24 cellular contexts compared by ENCODE assay signal in the genomic region with DNA sequence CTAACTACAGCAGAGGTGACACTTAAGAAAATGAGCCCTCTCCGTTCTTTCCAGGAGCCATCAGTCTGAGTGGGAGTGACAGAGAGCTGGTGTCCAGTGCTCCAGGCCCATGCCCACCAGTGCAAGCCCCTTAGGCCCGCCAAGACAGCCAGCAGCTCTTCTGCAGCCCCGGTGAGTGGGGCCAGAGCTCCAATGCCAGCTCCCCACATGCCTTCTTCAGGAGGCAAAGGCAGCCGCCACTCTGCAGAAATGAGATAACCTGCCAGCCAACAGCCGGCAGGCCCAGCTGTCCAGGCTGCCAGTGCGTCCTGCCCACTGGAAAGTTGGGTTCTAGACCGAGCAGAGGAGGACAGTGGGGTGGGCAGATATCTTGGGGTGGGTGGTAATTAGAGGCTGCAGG. TPM values are rescaled to one million over a fixed set of nuclear protein-coding genes. Genes with fewer than 3 reads are reported as not detected.
DNase-seq lines count a peak whose midpoint lies in the region; ATAC-seq, FAIRE-seq and TF ChIP-seq lines count a peak whose summit lies in the region.
"Had no signal": no experiment of that assay in that cellular context is flagged by ENCODE, and none has a peak within 500 bp of the region (broad histone marks: within the 10 kb centered on the region; RNA-seq: fewer than 3 reads in every experiment).

No MANE protein-coding gene starts in this region.

- no peak overlapping the region for H2BK5ac ChIP-seq in mesenchymal stem cell (ENCODE audit: low read depth, low read length, poor library complexity, severe bottlenecking)

- ATAC-seq in WTC11 (no peak), aorta (ENCODE audit: low FRiP score) (no peak), GM21619 (IDR thresholded peaks at IDR 0.05; ENCODE audit: unreplicated experiment) (no peak)
- ATAC-seq: HepG2 had no signal

- TF ChIP-seq CTCF in WTC11 (IDR thresholded peaks at IDR 0.05) (no peak), kidney (IDR thresholded peaks at IDR 0.05; ENCODE audit: borderline replicate concordance, extremely low read depth, insufficient read depth) (no peak), MM.1S (IDR thresholded peaks at IDR 0.05; ENCODE audit: low read length) (no peak)

- H2AFZ ChIP-seq in MM.1S (ENCODE audit: low read length) (no peak overlapping the region), mesenchymal stem cell (ENCODE audit: low read depth, low read length) (no peak overlapping the region)

- H3K79me1 ChIP-seq in mesenchymal stem cell (replicated peaks; ENCODE audit: low read length, poor library complexity, severe bottlenecking) = no peaks in the 10 kb centered on the region

- no peaks in the 10 kb centered on the region for H3K9me3 Mint-ChIP-seq in WTC11
- H3K9me3 Mint-ChIP-seq: HFFc6 had no signal

- H3K4me1 ChIP-seq in kidney (ENCODE audit: control insufficient read depth in 1 of 2, insufficient read depth in 1 of 2, low read depth in 1 of 2, low read length in 2 of 2) (peaks cover 0 to 14% of the 10 kb centered on the region in 2 donors), aorta (ENCODE audit: control insufficient read depth in 1 of 2, insufficient read depth in 2 of 2, low read length in 2 of 2) (no peaks in the 10 kb centered on the region), MM.1S (ENCODE audit: low read length) (no peaks in the 10 kb centered on the region), mesenchymal stem cell (ENCODE audit: control insufficient read depth, insufficient read depth, low read depth, low read length) (peaks cover 28% of the 10 kb centered on the region)

- H3K27me3 ChIP-seq in aorta (ENCODE audit: control insufficient read depth in 1 of 2, insufficient read depth in 2 of 2, low read length in 1 of 2) (no peaks in the 10 kb centered on the region), MM.1S (replicated peaks; ENCODE audit: insufficient read depth, low read length) (peaks cover 87% of the 10 kb centered on the region), mesenchymal stem cell (ENCODE audit: control insufficient read depth in 1 of 2, insufficient read depth in 1 of 2, low read length in 2 of 2) (peaks cover 86 to 92% of the 10 kb centered on the region in 2 experiments)

- no peak overlapping the region for H3K9ac ChIP-seq in kidney (ENCODE audit: low read length in 2 of 2)
- no peak overlapping the region for H3K9ac ChIP-seq in MM.1S (ENCODE audit: low read length)
- no peak overlapping the region for H3K9ac ChIP-seq in mesenchymal stem cell (ENCODE audit: low read length)

- no peak overlapping the region for H2AK5ac ChIP-seq in mesenchymal stem cell (ENCODE audit: low read length, severe bottlenecking)

- 41% methylated on average over 7 of the region's 7 CpGs for WGBS in aorta, 2 donors
- WGBS in mesenchymal stem cell = 87% methylated on average over 7 of the region's 7 CpGs

- no peak overlapping the region for H2BK15ac ChIP-seq in mesenchymal stem cell (ENCODE audit: low read depth, poor library complexity, severe bottlenecking)

- H3K9me3 ChIP-seq in kidney (ENCODE audit: control insufficient read depth in 1 of 2, low read length in 2 of 2) (no peaks in the 10 kb centered on the region), aorta (ENCODE audit: control insufficient read depth, low read length) (no peaks in the 10 kb centered on the region), MM.1S (replicated peaks; ENCODE audit: insufficient read depth, low read length) (no peaks in the 10 kb centered on the region), mesenchymal stem cell (ENCODE audit: control insufficient read depth, low read length) (no peaks in the 10 kb centered on the region)
- H3K9me3 ChIP-seq: MG63 had no signal

- DNase-seq in NCI-H2171 treated with DMSO at 0.1 percent for 48 hours (lab: John Stamatoyannopoulos, UW) (peak; percentile 71), NCI-H2171 (lab: John Stamatoyannopoulos, UW) (no peak), WTC11 (ENCODE audit: low spot score) (no peak), kidney (peak; percentile 53), aorta (peak; percentile 33), MM.1S (no peak), mesenchymal stem cell (no peak)
- DNase-seq: AML-193; GDM1; HFFc6; MG63; NCI-H1048; NCI-H1417 treated with DMSO at 0.1 percent for 48 hours; NCI-H187 treated with DMSO at 0.1 percent for 48 hours; NCI-H226; NCI-H774; NK-92 treated with Interleukin-12 subunit alpha and Interleukin-12 subunit beta, amount 100 ng/mL, for 24 hours; Peyer's patch had no signal

- no peak overlapping the region for H3K18ac ChIP-seq in mesenchymal stem cell (ENCODE audit: low read depth in 1 of 2, low read length in 2 of 2)

- POLR2A ChIA-PET in WTC11 (lab: Charles Lee) = interaction anchor here (0.6 to 1.6 kb wide), 2 partner anchors 11 to 306 kb away, joined by 4 to 19 read pairs; no protein-coding TSS in a partner anchor

- H3K4me1 Mint-ChIP-seq in WTC11 = peaks cover 81% of the 10 kb centered on the region

- H3K9me2 ChIP-seq in MM.1S (replicated peaks; ENCODE audit: insufficient read depth, low read length) = no peaks in the 10 kb centered on the region

- H3K36me3 ChIP-seq in kidney (ENCODE audit: control insufficient read depth in 1 of 2, insufficient read depth in 2 of 2, low read length in 2 of 2) (no peaks in the 10 kb centered on the region), aorta (ENCODE audit: control insufficient read depth in 1 of 2, insufficient read depth in 2 of 2, low read length in 1 of 2) (no peaks in the 10 kb centered on the region), MM.1S (replicated peaks; ENCODE audit: insufficient read depth, low read length) (no peaks in the 10 kb centered on the region), mesenchymal stem cell (ENCODE audit: control insufficient read depth in 1 of 2, insufficient read depth in 2 of 2, low read depth in 1 of 2, low read length in 2 of 2) (no peaks in the 10 kb centered on the region)
- H3K36me3 ChIP-seq: MG63, Peyer's patch had no signal

- H3K4me2 ChIP-seq in MM.1S (ENCODE audit: low read depth, low read length) (no peak overlapping the region), mesenchymal stem cell (ENCODE audit: low read length, poor library complexity, severe bottlenecking) (no peak overlapping the region)

- no peak for FAIRE-seq in kidney (lab: Jason Lieb, UNC)
- FAIRE-seq: HepG2 had no signal

- peaks cover 25% of the 10 kb centered on the region for H3K27me3 Mint-ChIP-seq in WTC11 (ENCODE audit: low read depth)

- H4K91ac ChIP-seq in mesenchymal stem cell (ENCODE audit: low read length) = no peak overlapping the region

- H3K4me3 ChIP-seq in kidney (ENCODE audit: low read length in 2 of 2) (no peak overlapping the region), aorta (ENCODE audit: low read length in 2 of 2) (no peak overlapping the region), MM.1S (ENCODE audit: low read length) (no peak overlapping the region), mesenchymal stem cell (ENCODE audit: insufficient read depth in 1 of 2, low read depth in 1 of 2, low read length in 2 of 2) (no peak overlapping the region)
- H3K4me3 ChIP-seq: K562, MG63, Peyer's patch had no signal

- H2BK120ac ChIP-seq in mesenchymal stem cell (ENCODE audit: low read depth, low read length) = no peak overlapping the region

- H3F3A ChIP-seq in MM.1S (ENCODE audit: insufficient read depth, low read length) = no peaks in the 10 kb centered on the region

- no peak overlapping the region for H3K23ac ChIP-seq in mesenchymal stem cell (ENCODE audit: low read length in 2 of 2)

- H4K8ac ChIP-seq in mesenchymal stem cell (ENCODE audit: low read length) = no peak overlapping the region

- H2BK12ac ChIP-seq in mesenchymal stem cell (ENCODE audit: low read length in 2 of 2) = no peak overlapping the region

- no peaks in the 10 kb centered on the region for H3K36me3 Mint-ChIP-seq in WTC11

- H3K14ac ChIP-seq in mesenchymal stem cell (ENCODE audit: low read length in 2 of 2) = no peak overlapping the region

- H3K27ac Mint-ChIP-seq in WTC11 = no peak overlapping the region
- H3K27ac Mint-ChIP-seq: CD14-positive monocyte, HFFc6 had no signal

- no peak overlapping the region for H3K4ac ChIP-seq in mesenchymal stem cell (ENCODE audit: low read depth in 1 of 2, low read length in 2 of 2)

- no peaks in the 10 kb centered on the region for H3K79me2 ChIP-seq in MM.1S (ENCODE audit: low read length)

- CTCF ChIA-PET in WTC11 (lab: Charles Lee) = interaction anchor here (0.7 to 7.4 kb wide), 16 partner anchors 10 to 372 kb away, joined by 3 to 83 read pairs (median 4); no protein-coding TSS in a partner anchor

- peak overlapping the region; percentile 68; the same call in 1 of the 2 replicates for H3K4me3 Mint-ChIP-seq in WTC11
- H3K4me3 Mint-ChIP-seq: HFFc6 had no signal

- H3K27ac ChIP-seq in kidney (ENCODE audit: low read depth in 2 of 2, low read length in 2 of 2) (no peak overlapping the region), aorta (ENCODE audit: low read depth in 1 of 2, low read length in 2 of 2) (no peak overlapping the region), MM.1S (ENCODE audit: low read length) (no peak overlapping the region), mesenchymal stem cell (ENCODE audit: low read length, poor library complexity, severe bottlenecking) (no peak overlapping the region)
- H3K27ac ChIP-seq: Peyer's patch had no signal

- intact Hi-C loops in kidney (cut with DNase I) = no loop called here
- intact Hi-C loops in aorta (cut with DNase I) = no loop called here

- H4K20me1 ChIP-seq in MM.1S (ENCODE audit: insufficient read depth, low read length) = no peaks in the 10 kb centered on the region

TF ChIP-seq in WTC11, 78 proteins besides CTCF, POLR2A, EP300 and RAD21:
- TF ChIP-seq ETV6 (CRISPR knock-in tag; IDR thresholded peaks at IDR 0.05) = no peak

RNA-seq across cellular contexts. Expression of gene GRM4, which starts 3.8 kb away (rescaled TPM):
- total RNA-seq in WTC11 (2021) (32.2 to 34.5 TPM (median 32.2 TPM) in 3 replicates), kidney (not detected), aorta (not detected)
- polyA plus RNA-seq in kidney (ENCODE audit: insufficient read depth, low read depth, low replicate concordance) (not detected), aorta (not detected)
- polyA plus RNA-seq in mesenchymal stem cell (2013, experiment 1 of 2) = 0.04 TPM
- polyA plus RNA-seq in mesenchymal stem cell (2013, experiment 2 of 2) = 0.01 TPM
- total RNA-seq: HepG2, LHCN-M2, Peyer's patch had no signal
- polyA plus RNA-seq: AG04450, CD14-positive monocyte, HepG2, K562 had no signal

Comparison
In these comparisons a context has a peak if more than half of its experiments do, and no peak if none do; other contexts are left out.
1. DNase-seq: peak in NCI-H2171 treated with DMSO at 0.1 percent for 48 hours (single experiment), kidney (single experiment) and aorta (2 of 2); none in NCI-H2171 (single experiment), WTC11 (single experiment), MM.1S (single experiment) and mesenchymal stem cell (single experiment).
2. RNA of gene GRM4, which starts 3.8 kb away (total RNA-seq): 32.2 to 34.5 TPM in WTC11; not detected in aorta and not detected in kidney (single experiment); every median in the first group is over 10 times any median in the second.